ENCODE assay signal across 8 cellular contexts in the genomic region with DNA sequence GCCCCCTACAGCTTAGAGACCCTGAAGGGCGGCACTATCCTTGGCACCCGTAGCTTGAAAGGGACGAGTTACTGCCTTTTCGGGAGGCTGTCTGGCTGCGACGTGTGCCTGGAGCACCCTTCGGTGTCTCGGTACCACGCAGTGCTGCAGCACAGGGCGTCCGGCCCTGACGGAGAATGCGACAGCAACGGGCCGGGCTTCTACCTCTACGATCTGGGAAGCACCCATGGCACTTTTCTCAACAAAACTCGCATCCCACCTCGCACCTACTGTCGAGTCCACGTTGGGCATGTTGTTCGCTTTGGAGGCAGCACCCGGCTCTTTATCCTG. TPM values are rescaled to one million over a fixed set of nuclear protein-coding genes. Genes with fewer than 3 reads are reported as not detected.
DNase-seq lines count a peak whose midpoint lies in the region; ATAC-seq, FAIRE-seq and TF ChIP-seq lines count a peak whose summit lies in the region.

No MANE protein-coding gene starts in this region.

- H3K4me3 ChIP-seq in cardiac fibroblast (replicated peaks in 1 of 2; ENCODE audit: low read depth in 2 of 2, low read length in 2 of 2): peak overlapping the region; percentile 96 to 98
- peak overlapping the region; percentile 86 for H3K4me3 ChIP-seq in mononuclear cell (ENCODE audit: low read length)

- H3K27me3 ChIP-seq in mononuclear cell (ENCODE audit: insufficient read depth, low read length): no peaks in the 10 kb centered on the region

- TF ChIP-seq POLR2A in GM12892 (IDR thresholded peaks at IDR 0.05; ENCODE audit: low read depth, low read length) (no peak), H54 (IDR thresholded peaks at IDR 0.05; ENCODE audit: low read depth, low read length) (no peak)

- ATAC-seq in HG03460 (IDR thresholded peaks at IDR 0.05; ENCODE audit: unreplicated experiment): no peak

- H3K9me3 ChIP-seq in KOPT-K1 (ENCODE audit: insufficient read depth, low read length, poor library complexity, severe bottlenecking) (no peaks in the 10 kb centered on the region), mononuclear cell (ENCODE audit: low read depth, low read length) (no peaks in the 10 kb centered on the region)

- H3K36me3 ChIP-seq in KOPT-K1 (ENCODE audit: insufficient read depth, low read length): peaks cover 50% of the 10 kb centered on the region

- DNase-seq in NCI-H345 (lab: John Stamatoyannopoulos, UW) (peak; percentile 28), NCI-H345 treated with DMSO at 0.1 percent for 48 hours (lab: John Stamatoyannopoulos, UW; ENCODE audit: unreplicated experiment) (no peak), cardiac fibroblast (ENCODE audit: low read depth in 2 of 2) (no peak), GM12892 (ENCODE audit: insufficient read length) (no peak), H54 (ENCODE audit: insufficient read length, low spot score) (no peak)

- TF ChIP-seq CTCF in cardiac fibroblast (IDR thresholded peaks at IDR 0.05; ENCODE audit: low read depth, low read length): no peak

- no peak for FAIRE-seq in GM12892 (lab: Jason Lieb, UNC)
- FAIRE-seq in H54 (lab: Jason Lieb, UNC): no peak

- peak overlapping the region; percentile 81 for H3K27ac ChIP-seq in KOPT-K1 (ENCODE audit: low read depth, low read length, poor library complexity, severe bottlenecking)

- peaks cover 34% of the 10 kb centered on the region for H3K4me1 ChIP-seq in mononuclear cell (ENCODE audit: insufficient read depth, low read length)

RNA-seq across cellular contexts. Expression of a gene that starts 0.5 kb away (rescaled TPM):
- total RNA-seq in mononuclear cell: 23.3 TPM
- polyA plus RNA-seq in GM12892 (2012; ENCODE audit: missing spikeins): 20.0 TPM

RNA-seq across cellular contexts. Expression of a gene that starts 0.8 kb away (rescaled TPM):
- total RNA-seq in mononuclear cell: 75.5 TPM
- polyA plus RNA-seq in GM12892 (2012; ENCODE audit: missing spikeins): 17.5 TPM

RNA-seq across cellular contexts. Expression of a gene that starts 35.4 kb away (rescaled TPM):
- 25.8 TPM for total RNA-seq in mononuclear cell
- 51.6 TPM for polyA plus RNA-seq in GM12892 (2012; ENCODE audit: missing spikeins)

RNA-seq across cellular contexts. Expression of a gene that starts 35.4 kb away (rescaled TPM):
- total RNA-seq in mononuclear cell: 0.84 TPM
- 1.8 TPM for polyA plus RNA-seq in GM12892 (2012; ENCODE audit: missing spikeins)
